14 cellular contexts compared by ENCODE assay signal in genomic region chr18:58205087-58205779, GRCh38.
DNase-seq lines count a peak whose midpoint lies in the region; ATAC-seq, FAIRE-seq and TF ChIP-seq lines count a peak whose summit lies in the region.
"Had no signal": no experiment of that assay in that cellular context is flagged by ENCODE, and none has a peak within 500 bp of the region (broad histone marks: within the 10 kb centered on the region; RNA-seq: fewer than 3 reads in every experiment).

No MANE protein-coding gene starts in this region.

- peak overlapping the region; percentile 37 for H3K4me2 ChIP-seq in GM23248 (ENCODE audit: unreplicated experiment)
- H3K4me2 ChIP-seq in SK-N-SH = 0 out of 2 replicates have a peak overlapping the region, but pooled peaks have one; percentile 4
- no peak overlapping the region for H3K4me2 ChIP-seq in fibroblast of lung (ENCODE audit: extremely low read depth, insufficient read depth, low read length)

- H3K9me3 ChIP-seq in GM23248 (ENCODE audit: low read depth) (no peaks in the 10 kb centered on the region), SK-N-SH (no peaks in the 10 kb centered on the region), fibroblast of lung (ENCODE audit: control insufficient read depth, insufficient read depth, low read depth, low read length) (no peaks in the 10 kb centered on the region)
- H3K9me3 ChIP-seq: psoas muscle, thyroid gland had no signal

- H4K20me1 ChIP-seq in GM23248 (ENCODE audit: insufficient read depth) (no peaks in the 10 kb centered on the region), SK-N-SH (ENCODE audit: insufficient read depth) (no peaks in the 10 kb centered on the region), fibroblast of lung (ENCODE audit: control insufficient read depth, extremely low read depth, insufficient read depth, low read length) (no peaks in the 10 kb centered on the region)

- peaks cover 11% of the 10 kb centered on the region for H3K36me3 Mint-ChIP-seq in stimulated activated memory B cell treated with anti-CD40 and anti-IgM and Interleukin-4, amounts not matched to agents 10 μg/mL and 1 μg/mL and 100 μg/mL, for 72 hours
- H3K36me3 Mint-ChIP-seq: activated naive CD8-positive, alpha-beta T cell treated with anti-CD3 and anti-CD28 coated beads, Interleukin-2, amount 10 ng/mL, durations not matched to agents 7 days and 5 days had no signal

- H3K4me3 ChIP-seq in GM23248 (no peak overlapping the region), SK-N-SH (ENCODE audit: low read depth in 2 of 2, low read length in 1 of 2) (no peak overlapping the region), fibroblast of lung (replicated peaks in 1 of 4; ENCODE audit: control extremely low read depth in 1 of 4, insufficient read depth in 1 of 4, low read depth in 3 of 4, low read length in 4 of 4) (no peak overlapping the region), skeletal muscle cell (ENCODE audit: low read depth, low read length) (no peak overlapping the region)
- H3K4me3 ChIP-seq: psoas muscle, thyroid gland had no signal

- ATAC-seq in stimulated activated memory B cell treated with anti-CD40 and anti-IgM and Interleukin-4, amounts not matched to agents 10 μg/mL and 1 μg/mL and 100 μg/mL, for 72 hours = no peak
- ATAC-seq: activated CD8-positive, alpha-beta T cell treated with anti-CD3 and anti-CD28 coated beads for 36 hours had no signal

- no peaks in the 10 kb centered on the region for H3K27me3 Mint-ChIP-seq in stimulated activated memory B cell treated with anti-CD40 and anti-IgM and Interleukin-4, amounts not matched to agents 10 μg/mL and 1 μg/mL and 100 μg/mL, for 72 hours

- H3K27ac ChIP-seq in GM23248 = peak overlapping the region; percentile 67
- peak overlapping the region in 1 of 2 experiments; percentile 62; a peak in 2 of 4 replicates for H3K27ac ChIP-seq in SK-N-SH (ENCODE audit: low read depth in 2 of 2, low read length in 1 of 2)
- no peak overlapping the region for H3K27ac ChIP-seq in fibroblast of lung (ENCODE audit: insufficient read depth, low read length)
- H3K27ac ChIP-seq: psoas muscle, thyroid gland had no signal

- H3K36me3 ChIP-seq in GM23248 (ENCODE audit: low read depth) = no peaks in the 10 kb centered on the region
- no peaks in the 10 kb centered on the region for H3K36me3 ChIP-seq in SK-N-SH (replicated peaks in 1 of 2; ENCODE audit: control insufficient read depth in 1 of 2, insufficient read depth in 2 of 2, low read length in 1 of 2)
- H3K36me3 ChIP-seq in fibroblast of lung (ENCODE audit: control insufficient read depth, insufficient read depth, low read length) = no peaks in the 10 kb centered on the region
- H3K36me3 ChIP-seq: thyroid gland had no signal

- FAIRE-seq in GM19239 (lab: Jason Lieb, UNC) = no peak

- H3K27ac Mint-ChIP-seq in stimulated activated memory B cell treated with anti-CD40 and anti-IgM and Interleukin-4, amounts not matched to agents 10 μg/mL and 1 μg/mL and 100 μg/mL, for 72 hours = no peak overlapping the region
- H3K27ac Mint-ChIP-seq: activated CD8-positive, alpha-beta T cell treated with anti-CD3 and anti-CD28 coated beads for 36 hours; activated naive CD8-positive, alpha-beta T cell treated with anti-CD3 and anti-CD28 coated beads, Interleukin-2, amount 10 ng/mL, durations not matched to agents 7 days and 5 days had no signal

- no peaks in the 10 kb centered on the region for H3K79me2 ChIP-seq in GM23248 (ENCODE audit: insufficient read depth)
- H3K79me2 ChIP-seq in SK-N-SH (ENCODE audit: insufficient read depth) = no peaks in the 10 kb centered on the region
- no peaks in the 10 kb centered on the region for H3K79me2 ChIP-seq in fibroblast of lung (ENCODE audit: control insufficient read depth, insufficient read depth, low read length)

- H3K4me1 Mint-ChIP-seq in stimulated activated memory B cell treated with anti-CD40 and anti-IgM and Interleukin-4, amounts not matched to agents 10 μg/mL and 1 μg/mL and 100 μg/mL, for 72 hours = peaks cover 46% of the 10 kb centered on the region

- POLR2A ChIA-PET in SK-N-SH (lab: Yijun Ruan, JAX) = no interaction called here

- CTCF ChIA-PET in SK-N-SH (lab: Yijun Ruan, JAX) = interaction anchor here (0.6 to 1.1 kb wide), 3 partner anchors 24 to 83 kb away, joined by 3 read pairs; no protein-coding TSS in a partner anchor

- H3K4me1 ChIP-seq in GM23248 (ENCODE audit: insufficient read depth) = peaks cover 56% of the 10 kb centered on the region
- H3K4me1 ChIP-seq in SK-N-SH (ENCODE audit: control insufficient read depth in 1 of 2, insufficient read depth in 2 of 2, low read depth in 1 of 2, low read length in 1 of 2) = peaks cover 6 to 33% of the 10 kb centered on the region in 2 experiments
- peaks cover 12% of the 10 kb centered on the region for H3K4me1 ChIP-seq in fibroblast of lung (ENCODE audit: control insufficient read depth, extremely low read depth, insufficient read depth, low read length)

- peak; percentile 87 for DNase-seq in GM23248
- no peak for DNase-seq in SK-N-SH
- DNase-seq in fibroblast of lung (ENCODE audit: low read depth in 2 of 2) = peak; percentile 66 to 90
- DNase-seq in skeletal muscle cell (ENCODE audit: low read depth) = peak; percentile 59
- DNase-seq in T1000 (lab: John Stamatoyannopoulos, UW) = no peak
- DNase-seq in GM19239 (ENCODE audit: insufficient read length, low spot score) = no peak
- DNase-seq: activated CD8-positive, alpha-beta T cell treated with anti-CD3 and anti-CD28 coated beads for 36 hours; activated naive CD8-positive, alpha-beta T cell treated with anti-CD3 and anti-CD28 coated beads, Interleukin-2, amount 10 ng/mL, durations not matched to agents 7 days and 5 days; GDM1; Karpas-422; NCI-H524 treated with DMSO at 0.1 percent for 48 hours; psoas muscle; thyroid gland had no signal

- H3F3A ChIP-seq in GM23248 (ENCODE audit: insufficient read depth) (peaks cover 32% of the 10 kb centered on the region), SK-N-SH (replicated peaks; ENCODE audit: insufficient read depth) (peaks cover 19% of the 10 kb centered on the region)

- no peak for TF ChIP-seq RAD21 in SK-N-SH (IDR thresholded peaks at IDR 0.05; ENCODE audit: low read length)

- H3K27me3 ChIP-seq in GM23248 (replicated peaks; ENCODE audit: insufficient read depth) (no peaks in the 10 kb centered on the region), SK-N-SH (ENCODE audit: insufficient read depth) (no peaks in the 10 kb centered on the region), fibroblast of lung (ENCODE audit: control insufficient read depth, insufficient read depth, low read length) (no peaks in the 10 kb centered on the region)
- H3K27me3 ChIP-seq: thyroid gland had no signal

- no peaks in the 10 kb centered on the region for H3K9me2 ChIP-seq in GM23248 (ENCODE audit: insufficient read depth)
- H3K9me2 ChIP-seq in SK-N-SH = no peaks in the 10 kb centered on the region

- no peak for TF ChIP-seq EP300 in SK-N-SH (IDR thresholded peaks at IDR 0.05; ENCODE audit: borderline replicate concordance in 1 of 2, low read depth in 1 of 2, low read length in 1 of 2)

- H3K9ac ChIP-seq in GM23248 (no peak overlapping the region), SK-N-SH (0 out of 2 replicates have a peak overlapping the region, but pooled peaks have one; percentile 14), fibroblast of lung (ENCODE audit: insufficient read depth, low read length) (no peak overlapping the region)

- H3K4me3 Mint-ChIP-seq in stimulated activated memory B cell treated with anti-CD40 and anti-IgM and Interleukin-4, amounts not matched to agents 10 μg/mL and 1 μg/mL and 100 μg/mL, for 72 hours = no peak overlapping the region
- H3K4me3 Mint-ChIP-seq: activated CD8-positive, alpha-beta T cell treated with anti-CD3 and anti-CD28 coated beads for 36 hours; activated naive CD8-positive, alpha-beta T cell treated with anti-CD3 and anti-CD28 coated beads, Interleukin-2, amount 10 ng/mL, durations not matched to agents 7 days and 5 days had no signal

- peaks cover 3% of the 10 kb centered on the region for H3K9me3 Mint-ChIP-seq in stimulated activated memory B cell treated with anti-CD40 and anti-IgM and Interleukin-4, amounts not matched to agents 10 μg/mL and 1 μg/mL and 100 μg/mL, for 72 hours
- H3K9me3 Mint-ChIP-seq: activated CD8-positive, alpha-beta T cell treated with anti-CD3 and anti-CD28 coated beads for 36 hours had no signal

- in situ Hi-C loops in GM23248 (cut with MboI) = no loop called here

- 48 to 49% methylated on average over 2 of the region's 2 CpGs for WGBS in GM23248 (ENCODE audit: low coverage in 1 of 2, low lambda C conversion rate in 2 of 2, missing lambda C conversion rate in 2 of 2), 2 experiments
- whole genome bisulfite sequencing in SK-N-SH (ENCODE audit: low lambda C conversion rate) = 49% methylated on average over 2 of the region's 2 CpGs

- TF ChIP-seq CTCF in SK-N-SH (IDR thresholded peaks at IDR 0.05) (no peak), fibroblast of lung (conservative IDR thresholded peaks at IDR 0.05 in 1 of 2, IDR thresholded peaks at IDR 0.05 in 1 of 2; ENCODE audit: low read depth in 1 of 2, low read length in 2 of 2) (no peak)

- H2AFZ ChIP-seq in GM23248 = 0 out of 2 replicates have a peak overlapping the region, but pooled peaks have one; percentile 13
- peak overlapping the region; percentile 50; the same call in 1 of the 2 replicates for H2AFZ ChIP-seq in SK-N-SH (ENCODE audit: low read depth)
- no peak overlapping the region for H2AFZ ChIP-seq in fibroblast of lung (ENCODE audit: low read length)

TF ChIP-seq in SK-N-SH, 30 proteins besides CTCF, POLR2A, EP300 and RAD21 (continues in another document):
- no peak for TF ChIP-seq MAX (IDR thresholded peaks at IDR 0.05; ENCODE audit: low read depth)

Comparison
In these comparisons a context has a peak if more than half of its experiments do, and no peak if none do; other contexts are left out.
1. DNase-seq: peak in GM23248 (single experiment), fibroblast of lung (2 of 2) and skeletal muscle cell (single experiment); none in SK-N-SH (single experiment), T1000 (single experiment) and GM19239 (single experiment).